ENCODE assay signal across 13 cellular contexts in the genomic region with DNA sequence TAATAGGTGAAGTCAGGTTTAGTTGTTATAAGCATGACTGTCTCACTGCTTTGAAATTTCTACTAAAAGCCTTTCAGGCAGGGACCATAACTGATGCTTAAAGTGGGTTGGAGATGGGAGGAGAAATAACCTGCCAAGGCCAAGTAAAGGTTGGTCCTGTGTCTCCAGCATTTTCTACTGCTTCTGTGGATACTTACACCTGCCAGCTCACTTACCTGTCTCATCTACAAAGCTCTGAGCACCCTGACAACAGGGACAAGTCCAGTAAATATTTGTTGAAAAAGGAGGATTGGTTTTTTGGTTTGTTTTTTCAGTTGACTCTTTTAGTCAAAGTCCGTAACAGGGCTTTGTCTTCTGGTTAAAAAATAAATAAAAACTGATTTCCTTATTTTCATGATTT. TPM values are rescaled to one million over a fixed set of nuclear protein-coding genes. Genes with fewer than 3 reads are reported as not detected.
DNase-seq lines count a peak whose midpoint lies in the region; ATAC-seq and TF ChIP-seq lines count a peak whose summit lies in the region.
"Had no signal": no experiment of that assay in that cellular context is flagged by ENCODE, and none has a peak within 500 bp of the region (broad histone marks: within the 10 kb centered on the region; RNA-seq: fewer than 3 reads in every experiment).

No MANE protein-coding gene starts in this region.

- no peak for DNase-seq in smooth muscle cell (lab: John Stamatoyannopoulos, UW; ENCODE audit: unreplicated experiment)
- no peak for DNase-seq in NCI-H524 treated with DMSO at 0.1 percent for 48 hours (lab: John Stamatoyannopoulos, UW)
- no peak for DNase-seq in GM13976 (ENCODE audit: low spot score)
- no peak for DNase-seq in HuH-7 (ENCODE audit: low spot score)
- DNase-seq in activated T-cell treated with anti-CD3 and anti-CD28 coated beads, Interleukin-2, amount 50 U/mL, for 1 hour, result no peak
- DNase-seq: activated CD4-positive, alpha-beta memory T cell treated with anti-CD3 and anti-CD28 coated beads for 36 hours; CD8-positive, alpha-beta memory T cell; NCI-H748 treated with DMSO at 0.1 percent for 48 hours; SK-N-SH; stomach had no signal

- H3K9me3 ChIP-seq in OCI-LY1 (ENCODE audit: low read length) (no peaks in the 10 kb centered on the region), smooth muscle cell (replicated peaks; ENCODE audit: low read depth) (no peaks in the 10 kb centered on the region)
- H3K9me3 ChIP-seq: SK-N-SH, stomach had no signal

- 100% methylated on average over 1 of the region's 1 CpG for WGBS in smooth muscle cell (ENCODE audit: low lambda C conversion rate)

- H3K9ac ChIP-seq in OCI-LY1 (ENCODE audit: low read length), result no peak overlapping the region
- H3K9ac ChIP-seq in smooth muscle cell (ENCODE audit: low read depth), result no peak overlapping the region
- H3K9ac ChIP-seq: SK-N-SH had no signal

- TF ChIP-seq CTCF in OCI-LY1 (IDR thresholded peaks at IDR 0.05; ENCODE audit: low read length), result no peak
- TF ChIP-seq CTCF in smooth muscle cell (IDR thresholded peaks at IDR 0.05; ENCODE audit: borderline replicate concordance, insufficient read depth, poor library complexity, severe bottlenecking), result no peak
- no peak for TF ChIP-seq CTCF in GM13976 (IDR thresholded peaks at IDR 0.05; ENCODE audit: borderline replicate concordance, control extremely low read depth, extremely low read depth, insufficient read depth, missing control alignments)

- H3K4me3 ChIP-seq in OCI-LY1 (ENCODE audit: low read depth, low read length, poor library complexity, severe bottlenecking), result no peak overlapping the region
- no peak overlapping the region for H3K4me3 ChIP-seq in smooth muscle cell
- H3K4me3 ChIP-seq: stomach had no signal

- H3K79me2 ChIP-seq in OCI-LY1 (ENCODE audit: insufficient read depth, low read length) (no peaks in the 10 kb centered on the region), smooth muscle cell (ENCODE audit: low read depth) (no peaks in the 10 kb centered on the region)

- H2AFZ ChIP-seq in OCI-LY1 (ENCODE audit: low read length) (no peak overlapping the region), smooth muscle cell (ENCODE audit: low read depth) (no peak overlapping the region)

- H3K9me2 ChIP-seq in OCI-LY1 (ENCODE audit: low read depth, low read length), result no peaks in the 10 kb centered on the region
- H3K9me2 ChIP-seq: SK-N-SH had no signal

- ATAC-seq in GM18868 (IDR thresholded peaks at IDR 0.05; ENCODE audit: unreplicated experiment) (peak; percentile 10), HG02642 (IDR thresholded peaks at IDR 0.05; ENCODE audit: poor library complexity, unreplicated experiment) (peak; percentile 9)

- H3K27ac ChIP-seq in OCI-LY1 (ENCODE audit: low read depth, low read length, poor library complexity, severe bottlenecking) (no peak overlapping the region), smooth muscle cell (ENCODE audit: low read depth) (peak overlapping the region; percentile 67)

- H3K4me1 ChIP-seq in OCI-LY1 (ENCODE audit: insufficient read depth, low read length, severe bottlenecking), result peaks cover 12% of the 10 kb centered on the region
- peaks cover 5% of the 10 kb centered on the region for H3K4me1 ChIP-seq in smooth muscle cell (ENCODE audit: low read depth)

- H4K20me1 ChIP-seq in OCI-LY1 (ENCODE audit: insufficient read depth, low read length) (no peaks in the 10 kb centered on the region), smooth muscle cell (ENCODE audit: low read depth) (no peaks in the 10 kb centered on the region)

- H3K27me3 ChIP-seq in OCI-LY1 (ENCODE audit: insufficient read depth, low read length), result no peaks in the 10 kb centered on the region
- H3K27me3 ChIP-seq in smooth muscle cell (ENCODE audit: low read depth), result no peaks in the 10 kb centered on the region
- H3K27me3 ChIP-seq: stomach had no signal

- H3F3A ChIP-seq in OCI-LY1 (ENCODE audit: insufficient read depth, low read length) (no peaks in the 10 kb centered on the region), smooth muscle cell (ENCODE audit: low read depth) (no peaks in the 10 kb centered on the region)

- H3K4me2 ChIP-seq in OCI-LY1 (ENCODE audit: low read length), result peak overlapping the region; percentile 23
- peak overlapping the region; percentile 5 for H3K4me2 ChIP-seq in smooth muscle cell
- H3K4me2 ChIP-seq: SK-N-SH had no signal

- in situ Hi-C loops in GM13976 (cut with MboI; ENCODE audit: low sequenced_read_pairs, unreplicated experiment), result no loop called here

- no peaks in the 10 kb centered on the region for H3K36me3 ChIP-seq in OCI-LY1 (ENCODE audit: insufficient read depth, low read length)
- H3K36me3 ChIP-seq in smooth muscle cell (ENCODE audit: low read depth), result no peaks in the 10 kb centered on the region

RNA-seq across cellular contexts. Expression of a gene that starts 38.6 kb away (rescaled TPM):
- total RNA-seq in smooth muscle cell, result 27.3 and 33.1 TPM in 2 replicates
- polyA plus RNA-seq in smooth muscle cell, result 8.7 and 28.9 TPM in 2 replicates
